26 cellular contexts compared by ENCODE assay signal in the genomic region with DNA sequence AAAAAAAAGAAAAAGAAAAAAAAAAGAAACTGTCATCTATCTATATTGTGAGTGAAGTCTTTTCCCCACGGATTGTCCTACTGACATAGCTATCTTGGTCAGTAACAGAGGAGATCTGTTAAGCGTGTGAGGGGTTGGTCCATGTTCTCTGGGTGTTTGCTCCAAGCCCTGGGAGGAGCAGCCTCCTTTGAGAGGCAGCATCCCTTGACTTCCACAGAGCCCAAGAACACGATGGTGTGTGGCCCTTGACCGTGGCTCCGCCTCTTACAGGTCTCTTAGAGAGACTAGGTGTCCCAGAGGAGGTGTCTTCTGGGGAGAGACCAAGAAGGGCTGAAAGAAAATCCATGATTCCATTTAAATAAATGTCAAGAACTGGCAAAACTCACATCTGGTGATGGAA.
"Had no signal": no experiment of that assay in that cellular context is flagged by ENCODE, and none has a peak within 500 bp of the region (broad histone marks: within the 10 kb centered on the region; RNA-seq: fewer than 3 reads in every experiment).

No MANE protein-coding gene starts in this region.

- FAIRE-seq: islet of Langerhans had no signal

- H3K36me3 Mint-ChIP-seq: type B pancreatic cell had no signal

- H3K4me1 ChIP-seq: esophagus muscularis mucosa, gastrocnemius medialis, heart right ventricle, parathyroid adenoma, psoas muscle, right lobe of liver, spleen, suprapubic skin, thyroid gland, vagina had no signal

- H3K27me3 ChIP-seq: esophagus muscularis mucosa, gastrocnemius medialis, thyroid gland, vagina had no signal

- H3K4me3 Mint-ChIP-seq: type B pancreatic cell had no signal

- H3K4me3 ChIP-seq: esophagus muscularis mucosa, gastrocnemius medialis, heart right ventricle, mucosa of descending colon, psoas muscle, right lobe of liver, spleen, suprapubic skin, thyroid gland, vagina had no signal

- ATAC-seq: gastrocnemius medialis; heart right ventricle; left lobe of liver; mucosa of descending colon; naive thymus-derived CD8-positive, alpha-beta T cell; psoas muscle; right lobe of liver; stimulated activated naive CD8-positive, alpha-beta T cell treated with anti-CD3 and anti-CD28 coated beads, Interleukin-15, Interleukin-2, amounts not matched to agents 100 U/mL and 50 U/mL, for 24 hours had no signal

- DNase-seq: effector memory CD4-positive, alpha-beta T cell; gastrocnemius medialis; heart right ventricle; hypothalamus; kidney glomerular epithelial cell; mammary epithelial cell; mucosa of descending colon; naive thymus-derived CD8-positive, alpha-beta T cell; occipital lobe; psoas muscle; retina; right lobe of liver; spleen; stimulated activated CD4-positive, alpha-beta T cell treated with anti-CD3 and anti-CD28 coated beads, Interleukin-15, amount 100 ng/mL, for 24 hours; stimulated activated CD4-positive, alpha-beta T cell treated with anti-CD3 and anti-CD28 coated beads, Interleukin-2, amount 100 ng/mL, for 24 hours; stimulated activated CD4-positive, alpha-beta T cell treated with anti-CD3 and anti-CD28 coated beads, Interleukin-4, amount 100 ng/mL, for 4 hours; stimulated activated naive CD8-positive, alpha-beta T cell treated with anti-CD3 and anti-CD28 coated beads, Interleukin-15, Interleukin-2, amounts not matched to agents 100 U/mL and 50 U/mL, for 24 hours; thyroid gland had no signal

- H3K27ac Mint-ChIP-seq: naive thymus-derived CD8-positive, alpha-beta T cell; type B pancreatic cell had no signal

- H3K9me3 ChIP-seq: gastrocnemius medialis, mucosa of descending colon, psoas muscle, right lobe of liver, suprapubic skin, thyroid gland, vagina had no signal

- H3K9me3 Mint-ChIP-seq: type B pancreatic cell had no signal

- H3K36me3 ChIP-seq: esophagus muscularis mucosa, gastrocnemius medialis, heart right ventricle, right lobe of liver, spleen, suprapubic skin, thyroid gland, vagina had no signal

- H3K27ac ChIP-seq: epithelial cell of prostate, esophagus muscularis mucosa, gastrocnemius medialis, heart right ventricle, parathyroid adenoma, psoas muscle, right lobe of liver, spleen, suprapubic skin, thyroid gland, vagina had no signal
